29 cellular contexts compared by ENCODE assay signal in the genomic region with DNA sequence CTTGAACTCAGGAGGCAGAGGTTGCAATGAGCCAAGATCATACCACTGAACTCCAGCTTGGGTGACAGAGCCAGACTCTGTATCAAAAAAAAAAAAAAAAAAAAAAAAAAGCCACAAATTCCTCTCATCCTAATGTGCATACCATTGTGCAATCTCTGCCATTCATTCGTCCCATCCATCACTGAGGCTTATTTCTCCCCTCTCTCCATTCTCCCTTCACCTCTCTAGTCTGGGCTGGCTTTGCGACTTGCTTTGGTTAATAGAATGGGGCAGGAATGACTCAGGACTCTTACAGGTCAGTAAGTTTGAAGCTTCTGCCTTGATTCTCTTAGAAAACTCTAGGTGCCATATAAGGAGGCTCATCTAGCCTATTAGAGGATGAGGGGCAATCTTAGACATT.
DNase-seq lines count a peak whose midpoint lies in the region; ATAC-seq and TF ChIP-seq lines count a peak whose summit lies in the region.
"Had no signal": no experiment of that assay in that cellular context is flagged by ENCODE, and none has a peak within 500 bp of the region (broad histone marks: within the 10 kb centered on the region; RNA-seq: fewer than 3 reads in every experiment).

No MANE protein-coding gene starts in this region.

- H3K27ac ChIP-seq in IMR-90 (ENCODE audit: insufficient read depth, low read length) (no peak overlapping the region), mammary epithelial cell (ENCODE audit: insufficient read depth, low read depth, low read length) (no peak overlapping the region)
- H3K27ac ChIP-seq: C4-2B, cardiac muscle cell, ovary, suprapubic skin had no signal

- H2AK5ac ChIP-seq in IMR-90 (ENCODE audit: low read depth, low read length), result no peak overlapping the region

- no peak overlapping the region for H4K5ac ChIP-seq in IMR-90 (ENCODE audit: low read depth, low read length)

- WGBS in IMR-90 (ENCODE audit: extremely low coverage in 2 of 2, insufficient read length in 1 of 2), 2 experiments, result no CpG with 5 or more reads among the region's 2 CpGs
- 100% methylated on average over 1 of the region's 2 CpGs for WGBS in mammary epithelial cell (ENCODE audit: low coverage, missing lambda C conversion rate)

- dilution Hi-C loops in IMR-90 (cut with HindIII; ENCODE audit: low sequenced_read_pairs, unreplicated experiment), result no loop called here
- dilution Hi-C loops in mammary epithelial cell (cut with HindIII; ENCODE audit: low sequenced_read_pairs), result no loop called here

- H3K9me1 ChIP-seq in IMR-90 (ENCODE audit: insufficient read depth, low read length), result no peaks in the 10 kb centered on the region

- peak overlapping the region; percentile 8 for H3K27ac Mint-ChIP-seq in activated naive CD8-positive, alpha-beta T cell treated with anti-CD3 and anti-CD28 coated beads, Interleukin-2, amount 10 ng/mL, durations not matched to agents 7 days and 5 days
- H3K27ac Mint-ChIP-seq in activated naive CD8-positive, alpha-beta T cell treated with anti-CD3 and anti-CD28 coated beads for 36 hours, result no peak overlapping the region
- H3K27ac Mint-ChIP-seq in T-helper 2 cell treated with Interferon-gamma antibody and Interleukin-4, amounts not matched to agents 5 μg/mL and 100 μg/mL, for 36 hours, result no peak overlapping the region
- H3K27ac Mint-ChIP-seq: activated CD8-positive, alpha-beta memory T cell treated with anti-CD3 and anti-CD28 coated beads, Interleukin-2, amount 10 ng/mL, durations not matched to agents 7 days and 5 days; activated T-helper 17 cell treated with anti-CD3 and anti-CD28 coated beads, Interleukin-2, amount 50 U/mL, for 72 hours; memory B cell; T-cell had no signal

- H3K4me3 ChIP-seq in IMR-90 (ENCODE audit: insufficient read depth, low read depth, low read length) (no peak overlapping the region), mammary epithelial cell (replicated peaks in 1 of 3; ENCODE audit: insufficient read depth in 1 of 3, low read depth in 2 of 3, low read length in 3 of 3) (no peak overlapping the region)
- H3K4me3 ChIP-seq: A549, cardiac muscle cell, GM12878, ovary, suprapubic skin had no signal

- H3K27me3 ChIP-seq in IMR-90 (ENCODE audit: control insufficient read depth, insufficient read depth, low read length), result peaks cover 7% of the 10 kb centered on the region
- H3K27me3 ChIP-seq in mammary epithelial cell (ENCODE audit: insufficient read depth, low read length), result no peaks in the 10 kb centered on the region
- H3K27me3 ChIP-seq: cardiac muscle cell, ovary, suprapubic skin had no signal

- DNase-seq in activated naive CD8-positive, alpha-beta T cell treated with anti-CD3 and anti-CD28 coated beads, Interleukin-2, amount 10 ng/mL, durations not matched to agents 7 days and 5 days, result no peak
- no peak for DNase-seq in activated naive CD8-positive, alpha-beta T cell treated with anti-CD3 and anti-CD28 coated beads for 36 hours
- DNase-seq in IMR-90 (no peak), mammary epithelial cell (peak; percentile 43), renal cortical epithelial cell (ENCODE audit: low read depth) (peak; percentile 87)
- no peak for DNase-seq in activated CD4-positive, alpha-beta T cell treated with anti-CD3 and anti-CD28 coated beads, Interleukin-2, amount 50 U/mL, for 48 hours
- no peak for DNase-seq in stimulated activated naive CD8-positive, alpha-beta T cell treated with anti-CD3 and anti-CD28 coated beads, Interleukin-15, Interleukin-2, amounts not matched to agents 100 U/mL and 50 U/mL, for 24 hours
- DNase-seq in T-helper 2 cell treated with Interferon-gamma antibody and Interleukin-4, amounts not matched to agents 5 μg/mL and 100 μg/mL, for 36 hours (ENCODE audit: low spot score), result no peak
- DNase-seq: activated CD4-positive, alpha-beta T cell treated with anti-CD3 and anti-CD28 coated beads for 4 hours; activated CD8-positive, alpha-beta memory T cell treated with anti-CD3 and anti-CD28 coated beads, Interleukin-2, amount 10 ng/mL, durations not matched to agents 7 days and 5 days; dermis blood vessel endothelial cell; foreskin melanocyte; GF-D8; kidney; naive B cell; NCI-H1417 treated with DMSO at 0.1 percent for 48 hours; NCI-H2171; NCI-H69; ovary; T-cell had no signal

- CTCF ChIA-PET in IMR-90 (lab: Yijun Ruan, JAX), result no interaction called here
- CTCF ChIA-PET in mammary epithelial cell (lab: Charles Lee; ENCODE audit: low non-redundant PET), result no interaction called here

- H3K9ac ChIP-seq in IMR-90 (ENCODE audit: low read depth, low read length) (no peak overlapping the region), mammary epithelial cell (ENCODE audit: insufficient read depth, low read length) (no peak overlapping the region)

- H3K36me3 Mint-ChIP-seq in activated naive CD8-positive, alpha-beta T cell treated with anti-CD3 and anti-CD28 coated beads, Interleukin-2, amount 10 ng/mL, durations not matched to agents 7 days and 5 days, result no peaks in the 10 kb centered on the region
- H3K36me3 Mint-ChIP-seq in activated naive CD8-positive, alpha-beta T cell treated with anti-CD3 and anti-CD28 coated beads for 36 hours, result no peaks in the 10 kb centered on the region
- no peaks in the 10 kb centered on the region for H3K36me3 Mint-ChIP-seq in T-helper 2 cell treated with Interferon-gamma antibody and Interleukin-4, amounts not matched to agents 5 μg/mL and 100 μg/mL, for 36 hours (ENCODE audit: low read depth)
- H3K36me3 Mint-ChIP-seq: activated CD8-positive, alpha-beta memory T cell treated with anti-CD3 and anti-CD28 coated beads, Interleukin-2, amount 10 ng/mL, durations not matched to agents 7 days and 5 days; memory B cell; naive B cell; T-cell had no signal

- TF ChIP-seq RAD21 in IMR-90 (IDR thresholded peaks at IDR 0.05; ENCODE audit: low read length), result no peak

- H3K4me1 ChIP-seq in IMR-90 (ENCODE audit: control insufficient read depth, insufficient read depth, low read length) (peaks cover 2% of the 10 kb centered on the region; the same call in 1 of the 2 replicates), mammary epithelial cell (ENCODE audit: insufficient read depth, low read length) (peaks cover 8% of the 10 kb centered on the region)

- H3K4ac ChIP-seq in IMR-90 (ENCODE audit: low read depth, low read length), result no peak overlapping the region

- H2BK15ac ChIP-seq in IMR-90 (ENCODE audit: low read depth, low read length), result no peak overlapping the region

- H3K27me3 Mint-ChIP-seq in activated naive CD8-positive, alpha-beta T cell treated with anti-CD3 and anti-CD28 coated beads, Interleukin-2, amount 10 ng/mL, durations not matched to agents 7 days and 5 days, result peaks cover 3% of the 10 kb centered on the region
- no peaks in the 10 kb centered on the region for H3K27me3 Mint-ChIP-seq in activated naive CD8-positive, alpha-beta T cell treated with anti-CD3 and anti-CD28 coated beads for 36 hours
- H3K27me3 Mint-ChIP-seq in T-helper 2 cell treated with Interferon-gamma antibody and Interleukin-4, amounts not matched to agents 5 μg/mL and 100 μg/mL, for 36 hours (ENCODE audit: low read depth), result no peaks in the 10 kb centered on the region
- H3K27me3 Mint-ChIP-seq: activated CD8-positive, alpha-beta memory T cell treated with anti-CD3 and anti-CD28 coated beads, Interleukin-2, amount 10 ng/mL, durations not matched to agents 7 days and 5 days; activated T-helper 17 cell treated with anti-CD3 and anti-CD28 coated beads, Interleukin-2, amount 50 U/mL, for 72 hours; memory B cell had no signal

- POLR2A ChIA-PET in activated naive CD8-positive, alpha-beta T cell treated with anti-CD3 and anti-CD28 coated beads, Interleukin-2, amount 10 ng/mL, durations not matched to agents 7 days and 5 days (lab: Charles Lee), result no interaction called here
- POLR2A ChIA-PET in IMR-90 (lab: Charles Lee; ENCODE audit: unreplicated experiment), result no interaction called here

- no peak overlapping the region for H3K23ac ChIP-seq in IMR-90 (ENCODE audit: low read depth, low read length)

- no peak overlapping the region for H3K4me2 ChIP-seq in IMR-90 (ENCODE audit: low read depth, low read length)
- no peak overlapping the region for H3K4me2 ChIP-seq in mammary epithelial cell (ENCODE audit: insufficient read depth, low read depth, low read length)
- H3K4me2 ChIP-seq: A549 had no signal

- peaks cover 2% of the 10 kb centered on the region for H3K4me1 Mint-ChIP-seq in activated naive CD8-positive, alpha-beta T cell treated with anti-CD3 and anti-CD28 coated beads, Interleukin-2, amount 10 ng/mL, durations not matched to agents 7 days and 5 days
- H3K4me1 Mint-ChIP-seq in activated naive CD8-positive, alpha-beta T cell treated with anti-CD3 and anti-CD28 coated beads for 36 hours, result no peaks in the 10 kb centered on the region
- H3K4me1 Mint-ChIP-seq in T-helper 2 cell treated with Interferon-gamma antibody and Interleukin-4, amounts not matched to agents 5 μg/mL and 100 μg/mL, for 36 hours (ENCODE audit: low read depth), result peaks cover 7% of the 10 kb centered on the region
- H3K4me1 Mint-ChIP-seq: activated T-helper 17 cell treated with anti-CD3 and anti-CD28 coated beads, Interleukin-2, amount 50 U/mL, for 72 hours had no signal

- H3K36me3 ChIP-seq in IMR-90 (ENCODE audit: control insufficient read depth, insufficient read depth, low read length), result no peaks in the 10 kb centered on the region
- H3K36me3 ChIP-seq in mammary epithelial cell (ENCODE audit: insufficient read depth, low read length), result no peaks in the 10 kb centered on the region
- H3K36me3 ChIP-seq: cardiac muscle cell, ovary, suprapubic skin had no signal

- no peaks in the 10 kb centered on the region for H3K9me3 Mint-ChIP-seq in activated naive CD8-positive, alpha-beta T cell treated with anti-CD3 and anti-CD28 coated beads, Interleukin-2, amount 10 ng/mL, durations not matched to agents 7 days and 5 days
- no peaks in the 10 kb centered on the region for H3K9me3 Mint-ChIP-seq in activated naive CD8-positive, alpha-beta T cell treated with anti-CD3 and anti-CD28 coated beads for 36 hours
- no peaks in the 10 kb centered on the region for H3K9me3 Mint-ChIP-seq in T-helper 2 cell treated with Interferon-gamma antibody and Interleukin-4, amounts not matched to agents 5 μg/mL and 100 μg/mL, for 36 hours
- H3K9me3 Mint-ChIP-seq: activated T-helper 17 cell treated with anti-CD3 and anti-CD28 coated beads, Interleukin-2, amount 50 U/mL, for 72 hours; memory B cell; naive B cell; T-cell had no signal

- BruUV-seq in IMR-90 (replicated peaks; lab: Mats Ljungman, UMichigan), result no TSS peak
- no TSS peak for BruUV-seq in mammary epithelial cell (replicated peaks; lab: Mats Ljungman, UMichigan)

- no peak overlapping the region for H2AK9ac ChIP-seq in IMR-90 (replicated peaks; ENCODE audit: low read depth, low read length, poor library complexity)

- H2BK5ac ChIP-seq in IMR-90 (ENCODE audit: low read depth, low read length, poor library complexity, severe bottlenecking), result no peak overlapping the region

- in situ Hi-C loops in IMR-90 (cut with MboI; ENCODE audit: low sequenced_read_pairs), result no loop called here
- in situ Hi-C loops in mammary epithelial cell (cut with MboI; ENCODE audit: low sequenced_read_pairs in 2 of 2), result no loop called here

- no peak overlapping the region for H3K18ac ChIP-seq in IMR-90 (ENCODE audit: low read depth, low read length)

- H4K8ac ChIP-seq in IMR-90 (ENCODE audit: low read depth in 2 of 2, low read length in 2 of 2), result no peak overlapping the region

- H3K79me2 ChIP-seq in mammary epithelial cell (ENCODE audit: insufficient read depth, low read length), result no peaks in the 10 kb centered on the region

- no peak overlapping the region for H3K4me3 Mint-ChIP-seq in activated naive CD8-positive, alpha-beta T cell treated with anti-CD3 and anti-CD28 coated beads, Interleukin-2, amount 10 ng/mL, durations not matched to agents 7 days and 5 days
- no peak overlapping the region for H3K4me3 Mint-ChIP-seq in activated naive CD8-positive, alpha-beta T cell treated with anti-CD3 and anti-CD28 coated beads for 36 hours
- H3K4me3 Mint-ChIP-seq in T-helper 2 cell treated with Interferon-gamma antibody and Interleukin-4, amounts not matched to agents 5 μg/mL and 100 μg/mL, for 36 hours, result no peak overlapping the region
- H3K4me3 Mint-ChIP-seq: activated CD8-positive, alpha-beta memory T cell treated with anti-CD3 and anti-CD28 coated beads, Interleukin-2, amount 10 ng/mL, durations not matched to agents 7 days and 5 days; activated T-helper 17 cell treated with anti-CD3 and anti-CD28 coated beads, Interleukin-2, amount 50 U/mL, for 72 hours; memory B cell; T-cell had no signal

- H3K9me3 ChIP-seq in IMR-90 (ENCODE audit: control insufficient read depth, insufficient read depth, low read length), result no peaks in the 10 kb centered on the region
- H3K9me3 ChIP-seq in mammary epithelial cell (replicated peaks; ENCODE audit: insufficient read depth, low read length), result no peaks in the 10 kb centered on the region
- H3K9me3 ChIP-seq: A549, ovary, suprapubic skin had no signal

- ATAC-seq in activated naive CD8-positive, alpha-beta T cell treated with anti-CD3 and anti-CD28 coated beads, Interleukin-2, amount 10 ng/mL, durations not matched to agents 7 days and 5 days (ENCODE audit: low read depth), result no peak
- no peak for ATAC-seq in IMR-90 (ENCODE audit: low read depth)
- no peak for ATAC-seq in stimulated activated naive CD8-positive, alpha-beta T cell treated with anti-CD3 and anti-CD28 coated beads, Interleukin-15, Interleukin-2, amounts not matched to agents 100 U/mL and 50 U/mL, for 24 hours
- ATAC-seq: A549; activated CD8-positive, alpha-beta memory T cell treated with anti-CD3 and anti-CD28 coated beads, Interleukin-2, amount 10 ng/mL, durations not matched to agents 7 days and 5 days; activated T-helper 17 cell treated with anti-CD3 and anti-CD28 coated beads, Interleukin-2, amount 50 U/mL, for 72 hours; GM12878; Right ventricle myocardium inferior; sciatic nerve; T-cell had no signal

- H3K14ac ChIP-seq in IMR-90 (replicated peaks; ENCODE audit: low read depth, low read length), result no peak overlapping the region

- no peak overlapping the region for H4K91ac ChIP-seq in IMR-90 (ENCODE audit: insufficient read depth, low read depth, low read length)

- H2BK120ac ChIP-seq in IMR-90 (ENCODE audit: low read depth, low read length), result no peak overlapping the region

- H4K20me1 ChIP-seq in IMR-90 (ENCODE audit: insufficient read depth, low read length) (no peaks in the 10 kb centered on the region), mammary epithelial cell (ENCODE audit: insufficient read depth, low read length) (no peaks in the 10 kb centered on the region)

- H3K79me1 ChIP-seq in IMR-90 (ENCODE audit: low read depth in 1 of 2, low read length in 2 of 2), result no peaks in the 10 kb centered on the region; a peak in 1 of 4 replicates

- TF ChIP-seq CTCF in IMR-90 (conservative IDR thresholded peaks at IDR 0.05; ENCODE audit: low read depth, low read length) (no peak), mammary epithelial cell (conservative IDR thresholded peaks at IDR 0.05 in 1 of 2, IDR thresholded peaks at IDR 0.05 in 1 of 2; ENCODE audit: extremely low read depth in 1 of 2, insufficient read depth in 1 of 2, low read depth in 1 of 2, low read length in 2 of 2) (no peak)

- H2BK20ac ChIP-seq in IMR-90 (ENCODE audit: low read depth, low read length), result no peak overlapping the region

- intact Hi-C loops in IMR-90 (cut with micrococcal nuclease) (loop anchor here (10.0 kb wide), 2 partner anchors 281 to 461 kb away; no protein-coding TSS in a partner anchor), mammary epithelial cell (cut with micrococcal nuclease) (no loop called here)

- H2AFZ ChIP-seq in IMR-90 (replicated peaks; ENCODE audit: low read length, poor library complexity) (no peak overlapping the region), mammary epithelial cell (ENCODE audit: low read depth, low read length) (no peak overlapping the region)

- no peak overlapping the region for H3K56ac ChIP-seq in IMR-90 (ENCODE audit: extremely low read depth, insufficient read depth, low read length)

- TF ChIP-seq POLR2A in IMR-90 (IDR thresholded peaks at IDR 0.05; ENCODE audit: low read depth, low read length), result no peak

Comparison
In these comparisons a context has a peak if more than half of its experiments do, and no peak if none do; other contexts are left out.
1. DNase-seq: peak in mammary epithelial cell (single experiment) and renal cortical epithelial cell (single experiment); none in activated naive CD8-positive, alpha-beta T cell treated with anti-CD3 and anti-CD28 coated beads, Interleukin-2, amount 10 ng/mL, durations not matched to agents 7 days and 5 days (single experiment), activated naive CD8-positive, alpha-beta T cell treated with anti-CD3 and anti-CD28 coated beads for 36 hours (single experiment), IMR-90 (single experiment), activated CD4-positive, alpha-beta T cell treated with anti-CD3 and anti-CD28 coated beads, Interleukin-2, amount 50 U/mL, for 48 hours (0 of 2), stimulated activated naive CD8-positive, alpha-beta T cell treated with anti-CD3 and anti-CD28 coated beads, Interleukin-15, Interleukin-2, amounts not matched to agents 100 U/mL and 50 U/mL, for 24 hours (single experiment) and T-helper 2 cell treated with Interferon-gamma antibody and Interleukin-4, amounts not matched to agents 5 μg/mL and 100 μg/mL, for 36 hours (single experiment).